17 cellular contexts compared by ENCODE assay signal in genomic region chr12:14931359-14931758, GRCh38. TPM values are rescaled to one million over a fixed set of nuclear protein-coding genes. Genes with fewer than 3 reads are reported as not detected.
A peak's percentile ranks its signal among the peaks of the same experiment; 100 is the strongest.
DNase-seq lines count a peak whose midpoint lies in the region; ATAC-seq and TF ChIP-seq lines count a peak whose summit lies in the region.
"Had no signal": no experiment of that assay in that cellular context is flagged by ENCODE, and none has a peak within 500 bp of the region (broad histone marks: within the 10 kb centered on the region; RNA-seq: fewer than 3 reads in every experiment).

No MANE protein-coding gene starts in this region.

- H3K4me1 ChIP-seq in ascending aorta, result peaks cover 0 to 25% of the 10 kb centered on the region in 2 donors
- peaks cover 0 to 12% (median 0%) of the 10 kb centered on the region in 12 donors for H3K4me1 ChIP-seq in heart left ventricle
- H3K4me1 ChIP-seq: Peyer's patch had no signal

- no peak for TF ChIP-seq POLR2A in heart left ventricle (IDR thresholded peaks at IDR 0.05)

- POLR2A ChIA-PET in HEK293T (lab: Yijun Ruan, JAX), result no interaction called here
- POLR2A ChIA-PET in GM10248 (lab: Yijun Ruan, JAX), result no interaction called here

- no peak for ATAC-seq in heart left ventricle
- ATAC-seq: HepG2 had no signal

- intact Hi-C loops in ascending aorta (cut with DNase I) (loop anchor here (2.0 kb wide), 1 partner anchor 63 kb away; no protein-coding TSS in a partner anchor), heart left ventricle (cut with DNase I) (loop anchor here in 1 of 10 donors (10.0 kb wide), 1 partner anchor 53 kb away; no protein-coding TSS in a partner anchor)

- CTCF ChIA-PET in HEK293T (lab: Yijun Ruan, JAX), result interaction anchor here (0.7 kb wide), 1 partner anchor 100 kb away, joined by 3 read pairs; no protein-coding TSS in a partner anchor
- CTCF ChIA-PET in GM10248 (lab: Yijun Ruan, JAX), result interaction anchor here (1.3 to 1.5 kb wide), 2 partner anchors 10 to 64 kb away, joined by 4 to 5 read pairs; no protein-coding TSS in a partner anchor

- H3K9me3 ChIP-seq in ascending aorta (no peaks in the 10 kb centered on the region), heart left ventricle (no peaks in the 10 kb centered on the region)
- H3K9me3 ChIP-seq: BLaER1 treated with 17β-estradiol and CSF1 and Interleukin-3, amounts not matched to agents 10 nM and 100 nM; Peyer's patch had no signal

- H3K27me3 ChIP-seq in ascending aorta, result no peaks in the 10 kb centered on the region
- H3K27me3 ChIP-seq in heart left ventricle, result no peaks in the 10 kb centered on the region
- H3K27me3 ChIP-seq: BLaER1 treated with 17β-estradiol and CSF1 and Interleukin-3, amounts not matched to agents 10 nM and 100 nM; Peyer's patch had no signal

- no peak overlapping the region for H3K4me3 ChIP-seq in ascending aorta
- H3K4me3 ChIP-seq in heart left ventricle, result no peak overlapping the region
- H3K4me3 ChIP-seq: BLaER1 treated with 17β-estradiol and CSF1 and Interleukin-3, amounts not matched to agents 10 nM and 100 nM; Peyer's patch had no signal

- no peak for TF ChIP-seq CTCF in ascending aorta (IDR thresholded peaks at IDR 0.05)
- no peak for TF ChIP-seq CTCF in GM10248 (IDR thresholded peaks at IDR 0.05; ENCODE audit: control extremely low read depth, extremely low read depth, low read depth, missing control alignments)
- TF ChIP-seq CTCF in heart left ventricle (IDR thresholded peaks at IDR 0.05), result no peak

- H3K36me3 ChIP-seq in ascending aorta, result no peaks in the 10 kb centered on the region
- peaks cover 0 to 29% (median 0%) of the 10 kb centered on the region in 9 donors for H3K36me3 ChIP-seq in heart left ventricle
- H3K36me3 ChIP-seq: Peyer's patch had no signal

- 91 to 97% (median 93%) methylated on average over 4 of the region's 4 CpGs for WGBS in heart left ventricle, 4 donors

- peak overlapping the region; percentile 48 to 59 for H3K27ac ChIP-seq in ascending aorta
- H3K27ac ChIP-seq in heart left ventricle, result no peak overlapping the region
- H3K27ac ChIP-seq: BLaER1 treated with 17β-estradiol and CSF1 and Interleukin-3, amounts not matched to agents 10 nM and 100 nM; Peyer's patch had no signal

- peak; percentile 87 for DNase-seq in H4 (ENCODE audit: low spot score)
- DNase-seq in ascending aorta (ENCODE audit: low spot score in 2 of 2), result no peak
- peak; percentile 42 for DNase-seq in iris pigment epithelial cell (ENCODE audit: low read depth)
- no peak for DNase-seq in HEK293T (ENCODE audit: extremely low spot score)
- no peak for DNase-seq in GM10248 (ENCODE audit: extremely low spot score)
- DNase-seq in heart left ventricle, result no peak
- no peak for DNase-seq in NK-92 (lab: John Stamatoyannopoulos, UW; ENCODE audit: unreplicated experiment)
- DNase-seq: GOT3, Karpas-422, NCI-H187 treated with DMSO at 0.1 percent for 48 hours, NCI-H446, NCI-H774, Peyer's patch, Right ventricle myocardium superior had no signal

TF ChIP-seq in HEK293T, 16 proteins besides CTCF, POLR2A, EP300 and RAD21:
- TF ChIP-seq ARNT (IDR thresholded peaks at IDR 0.05) (no peak), SUZ12 (IDR thresholded peaks at IDR 0.05) (no peak), FOXA1 (IDR thresholded peaks at IDR 0.05) (no peak), HDGF (IDR thresholded peaks at IDR 0.05; ENCODE audit: borderline replicate concordance) (no peak), FOXM1 (IDR thresholded peaks at IDR 0.05; ENCODE audit: borderline replicate concordance) (no peak), L3MBTL2 (conservative IDR thresholded peaks at IDR 0.05) (no peak), TARDBP (IDR thresholded peaks at IDR 0.05) (no peak), CTBP1 (IDR thresholded peaks at IDR 0.05; ENCODE audit: borderline replicate concordance) (no peak), FOXK2 (IDR thresholded peaks at IDR 0.05) (no peak), BHLHE40 (IDR thresholded peaks at IDR 0.05; ENCODE audit: borderline replicate concordance) (no peak), LEF1 (IDR thresholded peaks at IDR 0.05; ENCODE audit: borderline replicate concordance) (no peak), ELF4 (IDR thresholded peaks at IDR 0.05) (no peak), SP1 (IDR thresholded peaks at IDR 0.05) (no peak), NFRKB (IDR thresholded peaks at IDR 0.05) (no peak), ZNF384 (IDR thresholded peaks at IDR 0.05) (no peak)
- TF ChIP-seq, protein P1, sequence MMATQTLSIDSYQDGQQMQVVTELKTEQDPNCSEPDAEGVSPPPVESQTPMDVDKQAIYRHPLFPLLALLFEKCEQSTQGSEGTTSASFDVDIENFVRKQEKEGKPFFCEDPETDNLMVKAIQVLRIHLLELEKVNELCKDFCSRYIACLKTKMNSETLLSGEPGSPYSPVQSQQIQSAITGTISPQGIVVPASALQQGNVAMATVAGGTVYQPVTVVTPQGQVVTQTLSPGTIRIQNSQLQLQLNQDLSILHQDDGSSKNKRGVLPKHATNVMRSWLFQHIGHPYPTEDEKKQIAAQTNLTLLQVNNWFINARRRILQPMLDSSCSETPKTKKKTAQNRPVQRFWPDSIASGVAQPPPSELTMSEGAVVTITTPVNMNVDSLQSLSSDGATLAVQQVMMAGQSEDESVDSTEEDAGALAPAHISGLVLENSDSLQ (IDR thresholded peaks at IDR 0.05), result no peak

RNA-seq across cellular contexts. Expression of gene ERP27, which starts 7.0 kb away (rescaled TPM):
- not detected in 2 replicates for total RNA-seq in H4 (2014; rRNA removed; shearing (Covaris generic))
- not detected for total RNA-seq in ascending aorta
- under 1 TPM in 7 of 9 donors, not detected in 2; 0.14 to 0.93 (median 0.24) TPM for total RNA-seq in heart left ventricle
- under 1 TPM; 0.12 to 0.15 TPM for polyA plus RNA-seq in heart left ventricle
- polyA plus RNA-seq: AG04450 had no signal

RNA-seq across cellular contexts. Expression of gene ARHGDIB, which starts 30.0 kb away (rescaled TPM):
- 5.8 and 15.1 TPM in 2 replicates for total RNA-seq in H4 (2014; rRNA removed; shearing (Covaris generic))
- 87.1 TPM for total RNA-seq in ascending aorta
- total RNA-seq in heart left ventricle, result 100 to 1,000 TPM in 2 of 9 donors, 10 to 100 TPM in 7; 30.5 to 256 (median 53.6) TPM
- 10 to 100 TPM; 65.8 to 81.5 TPM for polyA plus RNA-seq in heart left ventricle

RNA-seq across cellular contexts. Expression of gene PDE6H, which starts 41.5 kb away (rescaled TPM):
- not detected in 2 replicates for total RNA-seq in H4 (2014; rRNA removed; shearing (Covaris generic))
- total RNA-seq in ascending aorta (not detected), heart left ventricle (not detected)
- polyA plus RNA-seq in heart left ventricle, result not detected
- total RNA-seq: HepG2, Peyer's patch, Right ventricle myocardium superior had no signal
- polyA plus RNA-seq: AG04450, HepG2 had no signal

RNA-seq across cellular contexts. Expression of gene MGP, which starts 45.7 kb away (rescaled TPM):
- 40.0 and 42.8 TPM in 2 replicates for total RNA-seq in H4 (2014; rRNA removed; shearing (Covaris generic))
- total RNA-seq in ascending aorta (3,618 TPM), heart left ventricle (100 to 1,000 TPM; 147 to 651 (median 255) TPM)
- 100 to 1,000 TPM; 142 to 336 TPM for polyA plus RNA-seq in heart left ventricle
- total RNA-seq: HepG2 had no signal
- polyA plus RNA-seq: HepG2 had no signal

Comparison
In these comparisons a context has a peak if more than half of its experiments do, and no peak if none do; other contexts are left out.
1. DNase-seq: peak in H4 (single experiment) and iris pigment epithelial cell (single experiment); none in ascending aorta (0 of 2), HEK293T (single experiment), GM10248 (single experiment), heart left ventricle (0 of 5) and NK-92 (single experiment).
2. H3K27ac ChIP-seq: peak in ascending aorta (2 of 2); none in heart left ventricle (0 of 12).